ENCODE assay signal across 14 cellular contexts in the genomic region with DNA sequence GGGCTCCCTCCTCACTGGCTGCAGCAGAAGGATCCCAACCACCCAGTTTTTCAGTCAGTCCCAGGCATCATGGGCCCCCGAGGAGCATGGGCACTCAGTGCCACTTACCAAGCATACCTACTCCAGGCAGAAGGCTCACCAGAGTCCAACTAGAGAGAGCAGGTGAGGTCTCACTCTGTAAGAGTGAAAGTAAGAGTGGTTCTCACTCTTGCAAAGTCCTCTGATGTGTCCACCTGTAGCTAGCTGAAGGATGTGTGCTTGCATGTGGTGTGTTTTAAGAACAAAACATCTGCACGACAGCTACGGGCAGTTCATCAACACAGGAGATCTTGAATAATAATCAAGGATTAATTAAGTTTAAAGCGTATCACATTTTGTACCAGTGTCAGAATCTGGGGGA.
DNase-seq lines count a peak whose midpoint lies in the region; ATAC-seq and TF ChIP-seq lines count a peak whose summit lies in the region.
"Had no signal": no experiment of that assay in that cellular context is flagged by ENCODE, and none has a peak within 500 bp of the region (broad histone marks: within the 10 kb centered on the region; RNA-seq: fewer than 3 reads in every experiment).

No MANE protein-coding gene starts in this region.

- H3K4me2 ChIP-seq in BLaER1 (peak overlapping the region; percentile 84), OCI-LY1 (ENCODE audit: low read length) (peak overlapping the region; percentile 28; the same call in 1 of the 2 replicates)

- H3K4me3 ChIP-seq in BLaER1 (no peak overlapping the region), OCI-LY1 (ENCODE audit: low read depth, low read length, poor library complexity, severe bottlenecking) (no peak overlapping the region)
- H3K4me3 ChIP-seq: gastrocnemius medialis, lower lobe of right lung, right lobe of liver had no signal

- H3K27me3 ChIP-seq in BLaER1 (no peaks in the 10 kb centered on the region), OCI-LY1 (ENCODE audit: insufficient read depth, low read length) (no peaks in the 10 kb centered on the region)
- H3K27me3 ChIP-seq: gastrocnemius medialis, right lobe of liver had no signal

- no peak for TF ChIP-seq CTCF in OCI-LY1 (IDR thresholded peaks at IDR 0.05; ENCODE audit: low read length)

- H3K4me1 ChIP-seq in BLaER1 = peaks cover 72% of the 10 kb centered on the region
- H3K4me1 ChIP-seq in OCI-LY1 (ENCODE audit: insufficient read depth, low read length, severe bottlenecking) = peaks cover 49% of the 10 kb centered on the region
- H3K4me1 ChIP-seq: right lobe of liver had no signal

- H2AFZ ChIP-seq in OCI-LY1 (ENCODE audit: low read length) = no peak overlapping the region

- no peaks in the 10 kb centered on the region for H3K79me2 ChIP-seq in OCI-LY1 (ENCODE audit: insufficient read depth, low read length)

- H4K20me1 ChIP-seq in BLaER1 (peaks cover 52% of the 10 kb centered on the region), OCI-LY1 (ENCODE audit: insufficient read depth, low read length) (no peaks in the 10 kb centered on the region)

- H3K27ac ChIP-seq in BLaER1 (peak overlapping the region; percentile 52), OCI-LY1 (ENCODE audit: low read depth, low read length, poor library complexity, severe bottlenecking) (peak overlapping the region; percentile 84)
- H3K27ac ChIP-seq: gastrocnemius medialis, lower lobe of right lung, right lobe of liver had no signal

- no peaks in the 10 kb centered on the region for H3K9me2 ChIP-seq in OCI-LY1 (ENCODE audit: low read depth, low read length)

- ATAC-seq in GM18873 (IDR thresholded peaks at IDR 0.05; ENCODE audit: low FRiP score, unreplicated experiment) (peak; percentile 44), HG02588 (IDR thresholded peaks at IDR 0.05; ENCODE audit: unreplicated experiment) (peak; percentile 61), HG02938 (IDR thresholded peaks at IDR 0.05; ENCODE audit: unreplicated experiment) (no peak)
- ATAC-seq: gastrocnemius medialis, lower lobe of right lung had no signal

- H3F3A ChIP-seq in OCI-LY1 (ENCODE audit: insufficient read depth, low read length) = no peaks in the 10 kb centered on the region

- H3K9me3 ChIP-seq in BLaER1 (no peaks in the 10 kb centered on the region), OCI-LY1 (ENCODE audit: low read length) (no peaks in the 10 kb centered on the region)
- H3K9me3 ChIP-seq: gastrocnemius medialis, lower lobe of right lung, right lobe of liver had no signal

- H3K36me3 ChIP-seq in BLaER1 = peaks cover 53% of the 10 kb centered on the region
- peaks cover 66% of the 10 kb centered on the region for H3K36me3 ChIP-seq in OCI-LY1 (ENCODE audit: insufficient read depth, low read length)

- DNase-seq in pons (ENCODE audit: low spot score) = no peak
- DNase-seq in foreskin melanocyte = no peak
- no peak for DNase-seq in cerebellar cortex (ENCODE audit: low spot score)
- DNase-seq: activated CD4-positive, alpha-beta memory T cell treated with anti-CD3 and anti-CD28 coated beads, Interleukin-2, amount 10 ng/mL, durations not matched to agents 7 days and 5 days; C1 segment of cervical spinal cord; gastrocnemius medialis; lower lobe of right lung; right lobe of liver; SHP77 treated with DMSO at 0.1 percent for 48 hours had no signal

- H3K9ac ChIP-seq in BLaER1 (0 out of 2 replicates have a peak overlapping the region, but pooled peaks have one; percentile 15), OCI-LY1 (ENCODE audit: low read length) (peak overlapping the region; percentile 22; the same call in 1 of the 2 replicates)
